8 cellular contexts compared by ENCODE assay signal in the genomic region with DNA sequence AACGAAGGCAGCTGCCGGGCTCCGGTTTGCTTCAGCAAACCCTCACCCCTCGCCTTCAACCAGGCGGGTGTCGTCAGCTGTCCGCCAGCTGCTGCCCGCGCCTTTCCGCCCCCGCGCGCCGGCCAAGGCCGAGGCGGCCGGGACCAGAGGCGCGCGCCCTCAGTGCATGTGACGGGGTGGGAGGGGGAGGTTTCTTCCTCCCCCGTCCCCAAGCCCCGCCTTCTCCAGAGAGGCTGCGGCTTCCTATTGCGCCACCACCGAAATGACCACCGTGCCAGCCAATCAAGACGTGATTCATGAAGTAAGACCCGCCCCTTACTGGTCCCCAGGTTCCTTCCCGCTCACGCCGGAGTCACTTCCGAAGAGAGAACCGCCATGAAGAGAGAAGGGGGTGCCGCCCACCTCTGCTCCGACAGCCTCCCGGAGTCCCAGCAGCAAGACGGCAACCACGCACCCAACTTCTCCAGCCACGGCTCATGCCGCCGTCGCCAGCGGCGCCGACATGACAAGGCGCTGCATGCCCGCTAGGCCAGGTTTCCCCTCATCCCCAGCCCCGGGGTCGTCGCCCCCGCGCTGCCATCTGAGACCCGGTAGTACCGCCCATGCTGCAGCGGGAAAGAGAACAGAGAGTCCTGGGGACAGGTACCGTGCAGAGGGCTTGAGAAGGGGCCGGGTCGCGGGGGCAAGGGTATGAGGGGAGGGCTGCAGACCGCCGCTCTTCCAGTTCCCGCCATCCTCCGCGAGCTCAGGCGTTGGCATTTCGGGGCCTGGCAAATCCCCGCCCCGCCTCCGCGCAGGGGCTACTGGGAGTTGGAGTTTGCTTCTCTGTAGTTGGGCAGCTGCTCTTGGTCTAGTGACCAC. TPM values are rescaled to one million over a fixed set of nuclear protein-coding genes. Genes with fewer than 3 reads are reported as not detected.
DNase-seq lines count a peak whose midpoint lies in the region; ATAC-seq lines count a peak whose summit lies in the region.

A gene with protein sequence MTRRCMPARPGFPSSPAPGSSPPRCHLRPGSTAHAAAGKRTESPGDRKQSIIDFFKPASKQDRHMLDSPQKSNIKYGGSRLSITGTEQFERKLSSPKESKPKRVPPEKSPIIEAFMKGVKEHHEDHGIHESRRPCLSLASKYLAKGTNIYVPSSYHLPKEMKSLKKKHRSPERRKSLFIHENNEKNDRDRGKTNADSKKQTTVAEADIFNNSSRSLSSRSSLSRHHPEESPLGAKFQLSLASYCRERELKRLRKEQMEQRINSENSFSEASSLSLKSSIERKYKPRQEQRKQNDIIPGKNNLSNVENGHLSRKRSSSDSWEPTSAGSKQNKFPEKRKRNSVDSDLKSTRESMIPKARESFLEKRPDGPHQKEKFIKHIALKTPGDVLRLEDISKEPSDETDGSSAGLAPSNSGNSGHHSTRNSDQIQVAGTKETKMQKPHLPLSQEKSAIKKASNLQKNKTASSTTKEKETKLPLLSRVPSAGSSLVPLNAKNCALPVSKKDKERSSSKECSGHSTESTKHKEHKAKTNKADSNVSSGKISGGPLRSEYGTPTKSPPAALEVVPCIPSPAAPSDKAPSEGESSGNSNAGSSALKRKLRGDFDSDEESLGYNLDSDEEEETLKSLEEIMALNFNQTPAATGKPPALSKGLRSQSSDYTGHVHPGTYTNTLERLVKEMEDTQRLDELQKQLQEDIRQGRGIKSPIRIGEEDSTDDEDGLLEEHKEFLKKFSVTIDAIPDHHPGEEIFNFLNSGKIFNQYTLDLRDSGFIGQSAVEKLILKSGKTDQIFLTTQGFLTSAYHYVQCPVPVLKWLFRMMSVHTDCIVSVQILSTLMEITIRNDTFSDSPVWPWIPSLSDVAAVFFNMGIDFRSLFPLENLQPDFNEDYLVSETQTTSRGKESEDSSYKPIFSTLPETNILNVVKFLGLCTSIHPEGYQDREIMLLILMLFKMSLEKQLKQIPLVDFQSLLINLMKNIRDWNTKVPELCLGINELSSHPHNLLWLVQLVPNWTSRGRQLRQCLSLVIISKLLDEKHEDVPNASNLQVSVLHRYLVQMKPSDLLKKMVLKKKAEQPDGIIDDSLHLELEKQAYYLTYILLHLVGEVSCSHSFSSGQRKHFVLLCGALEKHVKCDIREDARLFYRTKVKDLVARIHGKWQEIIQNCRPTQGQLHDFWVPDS (plus strand): TSS at position 355 of the 861 bp plus-strand sequence. CDS start 148 bp downstream, at position 503.

- peak within 1 kb of the TSS; percentile 99 for H3K27ac Mint-ChIP-seq in activated CD4-positive, alpha-beta T cell treated with anti-CD3 and anti-CD28 coated beads, Interleukin-2, amount 10 ng/mL, durations not matched to agents 7 days and 5 days

- H3K9me3 ChIP-seq in BLaER1: no peaks in the 10 kb centered on the region

- intact Hi-C loops in left colon (cut with DNase I, micrococcal nuclease): no loop called here

- peaks cover 29% of the 10 kb centered on the region for H3K36me3 Mint-ChIP-seq in activated CD4-positive, alpha-beta T cell treated with anti-CD3 and anti-CD28 coated beads, Interleukin-2, amount 10 ng/mL, durations not matched to agents 7 days and 5 days (ENCODE audit: low read depth)

- H3K9me3 Mint-ChIP-seq in activated CD4-positive, alpha-beta T cell treated with anti-CD3 and anti-CD28 coated beads, Interleukin-2, amount 10 ng/mL, durations not matched to agents 7 days and 5 days: no peaks in the 10 kb centered on the region

- H3K4me3 ChIP-seq in BLaER1: peak within 1 kb of the TSS; percentile 98

- peaks cover 42% of the 10 kb centered on the region for H3K4me1 ChIP-seq in BLaER1

- H3K4me2 ChIP-seq in BLaER1: peak within 1 kb of the TSS; percentile 92

- CTCF ChIA-PET in activated CD4-positive, alpha-beta T cell treated with anti-CD3 and anti-CD28 coated beads, Interleukin-2, amount 10 ng/mL, durations not matched to agents 7 days and 5 days (lab: Charles Lee): interaction anchor here (0.5 to 1.5 kb wide), 9 partner anchors 9 to 802 kb away, joined by 3 to 8 read pairs (median 4); partner anchors contain the start of gene HIF1AN

- DNase-seq in NCI-H69 (lab: John Stamatoyannopoulos, UW) (peak; percentile 97), cortex of kidney (lab: John Stamatoyannopoulos, UW) (peak; percentile 83), left colon (peak; percentile 96 to 99)
- DNase-seq in activated CD4-positive, alpha-beta T cell treated with anti-CD3 and anti-CD28 coated beads, Interleukin-2, amount 10 ng/mL, durations not matched to agents 7 days and 5 days: peak; percentile 96
- peak; percentile 96 for DNase-seq in stimulated activated CD4-positive, alpha-beta T cell treated with anti-CD3 and anti-CD28 coated beads, Interleukin-1b, Interleukin-23, amount 100 ng/mL, for 48 hours

- ATAC-seq in GM19328 (IDR thresholded peaks at IDR 0.05; ENCODE audit: unreplicated experiment): peak; percentile 93
- ATAC-seq in HG03520 (IDR thresholded peaks at IDR 0.05; ENCODE audit: unreplicated experiment): peak; percentile 83
- peak; percentile 94 for ATAC-seq in left colon

- H3K9ac ChIP-seq in BLaER1: peak within 1 kb of the TSS; percentile 82

- H3K4me3 Mint-ChIP-seq in activated CD4-positive, alpha-beta T cell treated with anti-CD3 and anti-CD28 coated beads, Interleukin-2, amount 10 ng/mL, durations not matched to agents 7 days and 5 days: peak within 1 kb of the TSS; percentile 100

- H4K20me1 ChIP-seq in BLaER1: peaks cover 26% of the 10 kb centered on the region

- H3K27ac ChIP-seq in BLaER1: peak within 1 kb of the TSS; percentile 80

- no peaks in the 10 kb centered on the region for H3K27me3 ChIP-seq in BLaER1

- no peaks in the 10 kb centered on the region for H3K27me3 Mint-ChIP-seq in activated CD4-positive, alpha-beta T cell treated with anti-CD3 and anti-CD28 coated beads, Interleukin-2, amount 10 ng/mL, durations not matched to agents 7 days and 5 days

- H3K4me1 Mint-ChIP-seq in activated CD4-positive, alpha-beta T cell treated with anti-CD3 and anti-CD28 coated beads, Interleukin-2, amount 10 ng/mL, durations not matched to agents 7 days and 5 days: peaks cover 53% of the 10 kb centered on the region

- H3K36me3 ChIP-seq in BLaER1: peaks cover 19% of the 10 kb centered on the region

- POLR2A ChIA-PET in activated CD4-positive, alpha-beta T cell treated with anti-CD3 and anti-CD28 coated beads, Interleukin-2, amount 10 ng/mL, durations not matched to agents 7 days and 5 days (lab: Charles Lee): interaction anchor here (0.6 kb wide), 1 partner anchor 1149 kb away, joined by 3 read pairs; no protein-coding TSS in a partner anchor

RNA-seq across cellular contexts. Expression of the gene that starts here (rescaled TPM):
- total RNA-seq in activated CD4-positive, alpha-beta T cell treated with anti-CD3 and anti-CD28 coated beads, Interleukin-2, amount 10 ng/mL, durations not matched to agents 7 days and 5 days: 10 to 100 TPM; 39.1 to 41.3 TPM
- 10 to 100 TPM; 18.5 to 20.3 TPM for total RNA-seq in left colon

Comparison
In these comparisons a context has a peak if more than half of its experiments do, and no peak if none do; other contexts are left out.
1. Peak in every context shown above with its lines: DNase-seq, ATAC-seq, H3K4me3 ChIP-seq and H3K27ac ChIP-seq.